In genomic region chr1:233673146-233673946, GRCh38 we compare ENCODE assay signal across 11 cellular contexts. TPM values are rescaled to one million over a fixed set of nuclear protein-coding genes. Genes with fewer than 3 reads are reported as not detected.
DNase-seq lines count a peak whose midpoint lies in the region; ATAC-seq, FAIRE-seq and TF ChIP-seq lines count a peak whose summit lies in the region.
"Had no signal": no experiment of that assay in that cellular context is flagged by ENCODE, and none has a peak within 500 bp of the region (broad histone marks: within the 10 kb centered on the region; RNA-seq: fewer than 3 reads in every experiment).

No MANE protein-coding gene starts in this region.

- H3F3A ChIP-seq in PC-9 (ENCODE audit: insufficient read depth, low read depth) = peaks cover 12% of the 10 kb centered on the region

- WGBS in pancreas, 2 donors = 22 to 28% methylated on average over 9 of the region's 9 CpGs

- H3K4me1 ChIP-seq in PC-9 (replicated peaks; ENCODE audit: insufficient read depth) (peaks cover 22% of the 10 kb centered on the region), pancreas (peaks cover 11 to 23% (median 22%) of the 10 kb centered on the region in 3 donors)
- H3K4me1 ChIP-seq: Caco-2 had no signal

- no peak overlapping the region for H3K4me2 ChIP-seq in PC-9

- H3K27ac ChIP-seq in PC-9 (peak overlapping the region; percentile 20), pancreas (peak overlapping the region in 2 of 4 donors; percentile 80 to 82)

- H3K79me2 ChIP-seq in PC-9 (ENCODE audit: low read depth) = peaks cover 26% of the 10 kb centered on the region

- H3K9me3 ChIP-seq in PC-9 (ENCODE audit: insufficient read depth, low read depth) = peaks cover 6% of the 10 kb centered on the region; the same call in 1 of the 2 replicates
- H3K9me3 ChIP-seq in pancreas = no peaks in the 10 kb centered on the region
- H3K9me3 ChIP-seq: Caco-2 had no signal

- CTCF ChIA-PET in PC-9 (lab: Charles Lee) = interaction anchor here (0.6 kb wide), 1 partner anchor 29 kb away, joined by 3 read pairs; no protein-coding TSS in a partner anchor

- no peak for FAIRE-seq in pancreas (lab: Jason Lieb, UNC)

- no peak overlapping the region for H3K4me3 ChIP-seq in PC-9
- H3K4me3 ChIP-seq in pancreas = peak overlapping the region in 1 of 4 donors; percentile 17

- POLR2A ChIA-PET in PC-9 (lab: Charles Lee; ENCODE audit: unreplicated experiment) = interaction anchor here (0.7 kb wide), 2 partner anchors 17 to 146 kb away, joined by 4 to 8 read pairs; no protein-coding TSS in a partner anchor

- no peak overlapping the region for H2AFZ ChIP-seq in PC-9

- intact Hi-C loops in PC-9 (cut with micrococcal nuclease; ENCODE audit: unreplicated experiment) (loop anchor here (1.0 to 5.0 kb wide), 2 partner anchors 49 to 60 kb away; no protein-coding TSS in a partner anchor), pancreas (cut with DNase I) (no loop called here)

- H3K36me3 ChIP-seq in PC-9 (ENCODE audit: low read depth) (peaks cover 59% of the 10 kb centered on the region), pancreas (no peaks in the 10 kb centered on the region)

- DNase-seq in PC-9 (peak in 1 of 2 experiments; percentile 33), pancreas (peak in 1 of 6 donors; percentile 21), D341Med (ENCODE audit: low spot score) (no peak), pons (ENCODE audit: low spot score) (no peak), GDM1 (lab: John Stamatoyannopoulos, UW) (no peak)
- DNase-seq in activated CD4-positive, alpha-beta T cell treated with anti-CD3 and anti-CD28 coated beads, Interleukin-2, amount 50 U/mL, for 1 hour = no peak
- DNase-seq: stimulated activated CD4-positive, alpha-beta T cell treated with anti-CD3 and anti-CD28 coated beads, Interleukin-12 subunit alpha, Interleukin-12 subunit beta, amount 100 ng/mL, for 4 hours had no signal

- 0 out of 2 replicates have a peak, but pooled peaks cover 4% of the 10 kb centered on the region for H4K20me1 ChIP-seq in PC-9 (ENCODE audit: insufficient read depth)

- H3K27me3 ChIP-seq in PC-9 (ENCODE audit: insufficient read depth, low read depth) (no peaks in the 10 kb centered on the region), pancreas (no peaks in the 10 kb centered on the region)

- no peaks in the 10 kb centered on the region for H3K9me2 ChIP-seq in PC-9 (ENCODE audit: insufficient read depth)

- TSS peak; percentile 90 for BruUV-seq in PC-9 (replicated peaks; lab: Mats Ljungman, UMichigan)

- TF ChIP-seq CTCF in PC-9 (conservative IDR thresholded peaks at IDR 0.05) = no peak
- TF ChIP-seq CTCF in pancreas (IDR thresholded peaks at IDR 0.05) = no peak

- ATAC-seq in GM18909 (IDR thresholded peaks at IDR 0.05; ENCODE audit: poor library complexity, unreplicated experiment) = peak; percentile 53
- peak; percentile 35 for ATAC-seq in HG02678 (IDR thresholded peaks at IDR 0.05; ENCODE audit: unreplicated experiment)
- peak; percentile 90 to 92 (median 92) for ATAC-seq in pancreas
- ATAC-seq: SK-N-SH treated with all-trans-retinoic acid at 6 μM for 48 hours had no signal

RNA-seq across cellular contexts. Expression of gene KCNK1, which starts 59.4 kb away (rescaled TPM):
- total RNA-seq in PC-9 (2021) (57.6 and 60.6 TPM in 2 replicates), pancreas (1 to 10 TPM; 2.3 to 6.2 (median 3.8) TPM)
- 1 to 10 TPM; 2.9 to 7.5 TPM for polyA plus RNA-seq in pancreas
- total RNA-seq: Caco-2 had no signal

Comparison
In these comparisons a context has a peak if more than half of its experiments do, and no peak if none do; other contexts are left out.
1. ATAC-seq: peak in every context shown above with its lines; median percentile 92 in pancreas; 53 in GM18909; 35 in HG02678.